ENCODE assay signal across 1 cellular context in genomic region chr15:62164500-62165028, GRCh38.
TF ChIP-seq lines count a peak whose summit lies in the region.

No MANE protein-coding gene starts in this region.

TF ChIP-seq in H1, 55 proteins besides CTCF, POLR2A, EP300 and RAD21:
- no peak for TF ChIP-seq JUN (IDR thresholded peaks at IDR 0.05; ENCODE audit: low read depth, low read length)
- peak; percentile 39; the same call in 1 of the 2 replicates for TF ChIP-seq MAX (IDR thresholded peaks at IDR 0.05)
- TF ChIP-seq EZH2 (IDR thresholded peaks at IDR 0.05; ENCODE audit: low read depth, low read length, severe bottlenecking), result peak; percentile 72
